8 cellular contexts compared by ENCODE assay signal in the genomic region with DNA sequence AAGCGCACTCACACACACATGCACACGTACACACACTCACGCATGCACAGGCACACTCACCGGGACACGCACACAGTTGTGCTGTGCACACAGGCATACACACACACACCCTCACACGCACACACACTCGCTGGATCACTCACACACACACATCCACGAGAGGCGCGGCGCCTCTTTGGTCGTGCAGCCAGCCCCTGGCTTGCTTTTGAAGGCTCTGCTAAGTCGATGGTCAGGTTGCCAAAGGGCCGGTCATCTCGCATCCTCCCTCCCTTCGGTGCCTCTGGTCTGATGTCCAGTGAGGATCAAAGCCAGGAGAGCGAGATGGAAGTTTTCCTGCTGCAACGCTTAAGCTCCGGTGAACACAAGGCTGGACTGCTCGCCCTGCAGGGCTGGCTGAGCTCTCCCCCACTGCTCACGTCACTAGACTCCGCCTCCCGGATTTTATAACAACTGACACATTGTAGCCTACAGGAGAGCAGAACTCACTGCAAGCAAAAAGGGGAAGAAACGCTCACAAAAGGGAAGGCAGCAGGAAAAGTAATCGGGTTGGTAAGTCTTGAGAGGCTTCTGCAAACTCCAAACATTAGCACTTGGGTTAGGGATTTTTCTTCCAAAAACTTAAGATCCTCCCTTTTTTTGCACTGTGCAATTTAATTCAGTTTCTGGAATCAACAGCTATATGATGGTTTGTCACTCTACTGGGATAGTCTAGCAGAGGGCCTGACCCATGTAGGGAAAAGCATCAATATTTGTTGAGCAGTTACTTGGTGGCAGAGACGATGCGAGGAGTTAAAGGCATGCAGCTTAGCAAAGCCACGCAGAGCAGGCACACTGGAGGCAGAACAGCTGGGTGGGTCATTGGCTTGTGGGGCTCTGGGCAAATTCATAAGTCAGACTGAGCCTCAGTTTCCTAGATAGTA. TPM values are rescaled to one million over a fixed set of nuclear protein-coding genes. Genes with fewer than 3 reads are reported as not detected.
DNase-seq lines count a peak whose midpoint lies in the region; ATAC-seq and TF ChIP-seq lines count a peak whose summit lies in the region.

A gene (minus strand): TSS at position 374 of the 920 bp plus-strand sequence. CDS start 695 bp downstream, outside the sequence.

- H3K4me1 ChIP-seq in BE2C (no peaks in the 10 kb centered on the region), liver (ENCODE audit: control insufficient read depth in 4 of 4, insufficient read depth in 4 of 4, low read length in 3 of 4) (peaks cover 0 to 15% (median 12%) of the 10 kb centered on the region in 4 donors)

- H3K36me3 ChIP-seq in BE2C: no peaks in the 10 kb centered on the region
- H3K36me3 ChIP-seq in liver (ENCODE audit: control insufficient read depth in 4 of 4, insufficient read depth in 3 of 4, low read depth in 1 of 4, low read length in 3 of 4): no peaks in the 10 kb centered on the region

- TF ChIP-seq CTCF in BE2C (IDR thresholded peaks at IDR 0.05; ENCODE audit: low read depth, low read length) (peak; percentile 38), dorsolateral prefrontal cortex (IDR thresholded peaks at IDR 0.05 in 54 of 56, conservative IDR thresholded peaks at IDR 0.05 in 2 of 56; ENCODE audit: low read depth in 1 of 56, partially characterized antibody in 56 of 56) (peak in 49 of 56 donors; percentile 20 to 66 (median 47)), liver (IDR thresholded peaks at IDR 0.05; ENCODE audit: low read depth, low read length, missing input control) (peak; percentile 49)

- H3K27me3 ChIP-seq in BE2C: no peaks in the 10 kb centered on the region
- no peaks in the 10 kb centered on the region for H3K27me3 ChIP-seq in dorsolateral prefrontal cortex
- no peaks in the 10 kb centered on the region for H3K27me3 ChIP-seq in liver (ENCODE audit: control insufficient read depth in 4 of 4, insufficient read depth in 4 of 4, low read length in 3 of 4)

- 8% methylated on average over 28 of the region's 28 CpGs for WGBS in liver

- peak within 1 kb of the TSS in 1 of 2 donors; percentile 59 for H3K9ac ChIP-seq in liver (ENCODE audit: low read depth in 1 of 2, low read length in 2 of 2)

- H3K4me3 ChIP-seq in BE2C (ENCODE audit: low read depth, low read length): peak within 1 kb of the TSS; percentile 71
- peak within 1 kb of the TSS; percentile 48 to 91 (median 77) for H3K4me3 ChIP-seq in dorsolateral prefrontal cortex
- H3K4me3 ChIP-seq in liver (ENCODE audit: low read depth in 1 of 3, low read length in 3 of 3): peak within 1 kb of the TSS; percentile 9 to 81 (median 14)

- ATAC-seq in GM19324 (IDR thresholded peaks at IDR 0.05; ENCODE audit: low FRiP score, unreplicated experiment) (peak; percentile 100), HG03460 (IDR thresholded peaks at IDR 0.05; ENCODE audit: unreplicated experiment) (peak; percentile 100)

- H3K27ac ChIP-seq in dorsolateral prefrontal cortex: peak within 1 kb of the TSS; percentile 15 to 92 (median 81)
- H3K27ac ChIP-seq in liver (ENCODE audit: low read depth in 1 of 2, low read length in 2 of 2): peak within 1 kb of the TSS in 1 of 2 donors; percentile 25

- no peaks in the 10 kb centered on the region for H3K9me3 ChIP-seq in BE2C
- H3K9me3 ChIP-seq in liver (ENCODE audit: control insufficient read depth in 4 of 4, low read length in 3 of 4): no peaks in the 10 kb centered on the region

- TF ChIP-seq RAD21 in liver (IDR thresholded peaks at IDR 0.05): peak; percentile 50

- DNase-seq in BE2C: peak; percentile 72
- peak; percentile 88 to 93 for DNase-seq in NCI-H526 (lab: John Stamatoyannopoulos, UW)
- peak; percentile 73 for DNase-seq in activated CD4-positive, alpha-beta T cell treated with anti-CD3 and anti-CD28 coated beads, Interleukin-2, amount 50 U/mL, for 1 hour
- DNase-seq in dorsolateral prefrontal cortex: peak; percentile 63 to 96 (median 92)
- DNase-seq in stimulated activated CD4-positive, alpha-beta T cell treated with anti-CD3 and anti-CD28 coated beads, Interleukin-4, amount 100 ng/mL, for 24 hours: peak; percentile 78

- intact Hi-C loops in dorsolateral prefrontal cortex (cut with DNase I): loop anchor here (5.0 kb wide), 4 partner anchors 53 to 262 kb away; no protein-coding TSS in a partner anchor

TF ChIP-seq in liver, 16 proteins besides CTCF, POLR2A, EP300 and RAD21:
- TF ChIP-seq YY1 (IDR thresholded peaks at IDR 0.05): peak; percentile 27
- TF ChIP-seq NR2F2 (IDR thresholded peaks at IDR 0.05): no peak
- peak; percentile 35 for TF ChIP-seq SP1 (IDR thresholded peaks at IDR 0.05)
- TF ChIP-seq RXRA (IDR thresholded peaks at IDR 0.05): no peak
- peak; percentile 6 to 24 for TF ChIP-seq HNF4A (conservative IDR thresholded peaks at IDR 0.05)
- TF ChIP-seq, protein P1, sequence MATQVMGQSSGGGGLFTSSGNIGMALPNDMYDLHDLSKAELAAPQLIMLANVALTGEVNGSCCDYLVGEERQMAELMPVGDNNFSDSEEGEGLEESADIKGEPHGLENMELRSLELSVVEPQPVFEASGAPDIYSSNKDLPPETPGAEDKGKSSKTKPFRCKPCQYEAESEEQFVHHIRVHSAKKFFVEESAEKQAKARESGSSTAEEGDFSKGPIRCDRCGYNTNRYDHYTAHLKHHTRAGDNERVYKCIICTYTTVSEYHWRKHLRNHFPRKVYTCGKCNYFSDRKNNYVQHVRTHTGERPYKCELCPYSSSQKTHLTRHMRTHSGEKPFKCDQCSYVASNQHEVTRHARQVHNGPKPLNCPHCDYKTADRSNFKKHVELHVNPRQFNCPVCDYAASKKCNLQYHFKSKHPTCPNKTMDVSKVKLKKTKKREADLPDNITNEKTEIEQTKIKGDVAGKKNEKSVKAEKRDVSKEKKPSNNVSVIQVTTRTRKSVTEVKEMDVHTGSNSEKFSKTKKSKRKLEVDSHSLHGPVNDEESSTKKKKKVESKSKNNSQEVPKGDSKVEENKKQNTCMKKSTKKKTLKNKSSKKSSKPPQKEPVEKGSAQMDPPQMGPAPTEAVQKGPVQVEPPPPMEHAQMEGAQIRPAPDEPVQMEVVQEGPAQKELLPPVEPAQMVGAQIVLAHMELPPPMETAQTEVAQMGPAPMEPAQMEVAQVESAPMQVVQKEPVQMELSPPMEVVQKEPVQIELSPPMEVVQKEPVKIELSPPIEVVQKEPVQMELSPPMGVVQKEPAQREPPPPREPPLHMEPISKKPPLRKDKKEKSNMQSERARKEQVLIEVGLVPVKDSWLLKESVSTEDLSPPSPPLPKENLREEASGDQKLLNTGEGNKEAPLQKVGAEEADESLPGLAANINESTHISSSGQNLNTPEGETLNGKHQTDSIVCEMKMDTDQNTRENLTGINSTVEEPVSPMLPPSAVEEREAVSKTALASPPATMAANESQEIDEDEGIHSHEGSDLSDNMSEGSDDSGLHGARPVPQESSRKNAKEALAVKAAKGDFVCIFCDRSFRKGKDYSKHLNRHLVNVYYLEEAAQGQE (IDR thresholded peaks at IDR 0.05): peak; percentile 26
TF ChIP-seq in liver: peak in this region for 4.

RNA-seq across cellular contexts. Expression of the gene that starts here (rescaled TPM):
- polyA plus RNA-seq in BE2C (2012; ENCODE audit: insufficient read depth, insufficient read length, low read depth): 5.0 TPM
- total RNA-seq in dorsolateral prefrontal cortex: 100 to 1,000 TPM in 114 of 120 experiments, 10 to 100 TPM in 6; 93.9 to 187 (median 139) TPM
- total RNA-seq in liver: 1 to 10 TPM; 1.8 to 4.2 TPM
- 1 to 10 TPM in 1 of 2 donors, under 1 TPM in 1; 0.61 to 1.4 TPM for polyA plus RNA-seq in liver

Comparison
In these comparisons a context has a peak if more than half of its experiments do, and no peak if none do; other contexts are left out.
1. RNA of the gene that starts here (total RNA-seq): 93.9 to 187 TPM in dorsolateral prefrontal cortex; 1.8 to 4.2 TPM in liver; every median in the first group is over 10 times any median in the second.
2. H3K4me3 ChIP-seq: peak in every context shown above with its lines; median percentile 77 in dorsolateral prefrontal cortex; 71 in BE2C; 14 in liver.
3. Peak in every context shown above with its lines, with median percentiles within 50 percentile points of each other: DNase-seq and CTCF ChIP-seq.